ENCODE assay signal across 18 cellular contexts in genomic region chr18:58822944-58823343, GRCh38.
"Had no signal": no experiment of that assay in that cellular context is flagged by ENCODE, and none has a peak within 500 bp of the region (broad histone marks: within the 10 kb centered on the region; RNA-seq: fewer than 3 reads in every experiment).

No MANE protein-coding gene starts in this region.

- DNase-seq: dermis blood vessel endothelial cell; dorsolateral prefrontal cortex; effector CD4-positive, alpha-beta T cell; effector memory CD4-positive, alpha-beta T cell; foreskin keratinocyte; heart left ventricle; hippocampal formation; immature natural killer cell; left cardiac atrium; left lung; left ventricle myocardium superior; lower lobe of right lung; mesenchymal stem cell; mucosa of descending colon had no signal

- H3K27me3 ChIP-seq: dorsolateral prefrontal cortex, esophagus muscularis mucosa, foreskin keratinocyte, gastroesophageal sphincter, heart left ventricle, left lung had no signal

- H3K27ac ChIP-seq: coronary artery, dorsolateral prefrontal cortex, esophagus muscularis mucosa, foreskin keratinocyte, gastroesophageal sphincter, heart left ventricle, left lung, lower lobe of right lung had no signal

- H3K36me3 Mint-ChIP-seq: immature natural killer cell, mesothelial cell of epicardium had no signal

- ATAC-seq: foreskin keratinocyte, gastroesophageal sphincter, heart left ventricle, left cardiac atrium, left lung, left ventricle myocardium superior, lower lobe of right lung, mucosa of descending colon had no signal

- H3K27ac Mint-ChIP-seq: immature natural killer cell, mesothelial cell of epicardium had no signal

- H3K4me1 ChIP-seq: esophagus muscularis mucosa, foreskin keratinocyte, gastroesophageal sphincter, heart left ventricle, left lung, lower lobe of right lung had no signal

- H3K9me3 ChIP-seq: esophagus muscularis mucosa, gastroesophageal sphincter, heart left ventricle, left lung, lower lobe of right lung, mucosa of descending colon had no signal

- H3K4me3 ChIP-seq: coronary artery, dorsolateral prefrontal cortex, esophagus muscularis mucosa, gastroesophageal sphincter, heart left ventricle, left lung, lower lobe of right lung, mucosa of descending colon had no signal

- H3K36me3 ChIP-seq: esophagus muscularis mucosa, gastroesophageal sphincter, heart left ventricle, left lung, lower lobe of right lung had no signal

- H3K4me3 Mint-ChIP-seq: immature natural killer cell, mesothelial cell of epicardium had no signal
